Comparison of ENCODE assay signal across 26 cellular contexts in the genomic region with DNA sequence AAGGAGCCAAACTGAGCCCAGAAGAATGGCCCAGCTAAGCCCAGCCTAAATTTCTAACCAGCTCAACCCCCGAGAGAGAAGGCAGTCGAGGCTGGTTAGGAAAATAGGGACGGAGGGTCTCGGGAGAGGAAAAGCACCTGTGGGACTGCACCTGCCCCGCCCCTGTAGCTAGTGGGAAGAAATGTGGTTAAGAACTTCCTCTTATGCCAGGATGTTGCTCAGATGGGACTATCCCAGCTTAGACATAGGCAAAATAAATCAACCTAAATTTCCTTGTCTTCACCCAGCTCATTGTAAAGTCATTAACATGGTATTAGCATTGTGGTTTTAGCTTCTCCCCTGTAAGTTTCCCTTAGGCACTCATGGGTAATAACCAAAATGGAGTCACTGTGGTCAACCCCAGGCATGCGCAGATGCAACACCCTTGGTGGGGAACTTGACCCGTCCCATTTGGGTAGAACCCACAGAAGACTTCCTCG.
DNase-seq lines count a peak whose midpoint lies in the region; ATAC-seq, FAIRE-seq and TF ChIP-seq lines count a peak whose summit lies in the region.
"Had no signal": no experiment of that assay in that cellular context is flagged by ENCODE, and none has a peak within 500 bp of the region (broad histone marks: within the 10 kb centered on the region; RNA-seq: fewer than 3 reads in every experiment).

No MANE protein-coding gene starts in this region.

- peak; percentile 88 for ATAC-seq in stimulated activated naive CD8-positive, alpha-beta T cell treated with anti-CD3 and anti-CD28 coated beads, Interleukin-15, amount 100 ng/mL, for 72 hours
- ATAC-seq: body of pancreas, HCT116, upper lobe of right lung had no signal

- no peak overlapping the region for H3K4ac ChIP-seq in H1 (replicated peaks; ENCODE audit: insufficient read length, low read depth, low read length)

- H3K27me3 ChIP-seq in H1 (replicated peaks in 1 of 4; ENCODE audit: control insufficient read depth in 3 of 4, extremely low read depth in 1 of 4, insufficient read depth in 3 of 4, low read length in 3 of 4) (no peaks in the 10 kb centered on the region), transverse colon (no peaks in the 10 kb centered on the region)
- H3K27me3 ChIP-seq: body of pancreas, sigmoid colon, upper lobe of right lung had no signal

- TF ChIP-seq POLR2A in H1 (IDR thresholded peaks at IDR 0.05; ENCODE audit: control extremely low read depth in 1 of 2, low read depth in 2 of 2, low read length in 2 of 2), result no peak
- no peak for TF ChIP-seq POLR2A in transverse colon (IDR thresholded peaks at IDR 0.05)

- no peak overlapping the region for H4K5ac ChIP-seq in H1 (ENCODE audit: insufficient read length, low read depth, low read length)

- peak overlapping the region; percentile 31 for H3K4me3 Mint-ChIP-seq in activated naive CD4-positive, alpha-beta T cell treated with anti-CD3 and anti-CD28 coated beads, Interleukin-2, amount 50 U/mL, for 24 hours
- H3K4me3 Mint-ChIP-seq in stimulated activated naive CD8-positive, alpha-beta T cell treated with anti-CD3 and anti-CD28 coated beads, Interleukin-15, amount 100 ng/mL, for 72 hours, result peak overlapping the region in 1 of 2 donors; percentile 29
- H3K4me3 Mint-ChIP-seq in nephron progenitor cell, result no peak overlapping the region
- H3K4me3 Mint-ChIP-seq: mesothelial cell of epicardium had no signal

- no peak overlapping the region for H3K9ac ChIP-seq in H1 (replicated peaks in 1 of 4; ENCODE audit: extremely low read depth in 1 of 4, low read depth in 3 of 4, low read length in 3 of 4)

- H3K4me3 ChIP-seq in OCI-LY7 (ENCODE audit: low read depth, low read length, poor library complexity, severe bottlenecking), result no peak overlapping the region
- H3K4me3 ChIP-seq in H1 (ENCODE audit: extremely low read depth in 1 of 4, insufficient read depth in 2 of 4, low read depth in 3 of 4, low read length in 4 of 4), result no peak overlapping the region
- H3K4me3 ChIP-seq in transverse colon, result no peak overlapping the region
- H3K4me3 ChIP-seq: body of pancreas, sigmoid colon, upper lobe of right lung had no signal

- POLR2A ChIA-PET in OCI-LY7 (lab: Charles Lee) (interaction anchor here (0.7 kb wide), 1 partner anchor 52 kb away, joined by 3 read pairs; no protein-coding TSS in a partner anchor), H1 (lab: Charles Lee; ENCODE audit: partially characterized antibody) (interaction anchor here (0.9 to 4.7 kb wide), 5 partner anchors 8 to 157 kb away, joined by 3 to 36 read pairs (median 18); partner anchors contain the start of genes ZNF595 and ZNF718)

- H2AFZ ChIP-seq in OCI-LY7 (ENCODE audit: low read length) (no peak overlapping the region), H1 (ENCODE audit: low read length) (no peak overlapping the region)

- H2BK20ac ChIP-seq in H1 (ENCODE audit: low read length), result no peak overlapping the region

- H3K4me1 Mint-ChIP-seq in activated naive CD4-positive, alpha-beta T cell treated with anti-CD3 and anti-CD28 coated beads, Interleukin-2, amount 50 U/mL, for 24 hours, result peaks cover 50% of the 10 kb centered on the region
- peaks cover 12% of the 10 kb centered on the region for H3K4me1 Mint-ChIP-seq in stimulated activated naive CD8-positive, alpha-beta T cell treated with anti-CD3 and anti-CD28 coated beads, Interleukin-15, amount 100 ng/mL, for 72 hours
- no peaks in the 10 kb centered on the region for H3K4me1 Mint-ChIP-seq in nephron progenitor cell

- peaks cover 12% of the 10 kb centered on the region for H3K36me3 ChIP-seq in OCI-LY7 (ENCODE audit: insufficient read depth, low read length)
- peaks cover 0 to 3% (median 0%) of the 10 kb centered on the region in 4 experiments; a peak in 3 of 8 replicates for H3K36me3 ChIP-seq in H1 (ENCODE audit: control insufficient read depth in 2 of 4, insufficient read depth in 4 of 4, low read length in 3 of 4)
- H3K36me3 ChIP-seq in transverse colon, result no peaks in the 10 kb centered on the region
- H3K36me3 ChIP-seq: sigmoid colon, upper lobe of right lung had no signal

- H3K36me3 Mint-ChIP-seq in activated naive CD4-positive, alpha-beta T cell treated with anti-CD3 and anti-CD28 coated beads, Interleukin-2, amount 50 U/mL, for 24 hours, result peaks cover 19% of the 10 kb centered on the region
- H3K36me3 Mint-ChIP-seq in nephron progenitor cell (ENCODE audit: low read depth), result peaks cover 84% of the 10 kb centered on the region

- peaks cover 17% of the 10 kb centered on the region for H3K9me3 Mint-ChIP-seq in activated naive CD4-positive, alpha-beta T cell treated with anti-CD3 and anti-CD28 coated beads, Interleukin-2, amount 50 U/mL, for 24 hours
- H3K9me3 Mint-ChIP-seq in stimulated activated naive CD8-positive, alpha-beta T cell treated with anti-CD3 and anti-CD28 coated beads, Interleukin-15, amount 100 ng/mL, for 72 hours, result peaks cover 19 to 55% of the 10 kb centered on the region in 2 donors
- peaks cover 96% of the 10 kb centered on the region for H3K9me3 Mint-ChIP-seq in nephron progenitor cell

- H3K79me2 ChIP-seq in OCI-LY7 (ENCODE audit: insufficient read depth, low read depth, low read length), result no peaks in the 10 kb centered on the region
- peaks cover 5 to 33% of the 10 kb centered on the region in 2 experiments for H3K79me2 ChIP-seq in H1 (ENCODE audit: control insufficient read depth in 1 of 2, insufficient read depth in 2 of 2, low read length in 2 of 2)

- peaks cover 23% of the 10 kb centered on the region; the same call in 1 of the 2 replicates for H3K9me3 ChIP-seq in OCI-LY7 (ENCODE audit: low read length)
- peaks cover 11% of the 10 kb centered on the region in 2 experiments for H3K9me3 ChIP-seq in H1 (ENCODE audit: insufficient read depth in 2 of 2, low read depth in 1 of 2, low read length in 1 of 2)
- H3K9me3 ChIP-seq in transverse colon, result no peaks in the 10 kb centered on the region
- H3K9me3 ChIP-seq: body of pancreas had no signal

- TF ChIP-seq EP300 in H1 (IDR thresholded peaks at IDR 0.05; ENCODE audit: borderline replicate concordance in 1 of 2, low read depth in 2 of 2, low read length in 2 of 2) (no peak), transverse colon (IDR thresholded peaks at IDR 0.05; ENCODE audit: low read depth) (no peak)

- H2BK15ac ChIP-seq in H1 (ENCODE audit: low read length), result no peak overlapping the region

- no peaks in the 10 kb centered on the region for H4K20me1 ChIP-seq in OCI-LY7 (ENCODE audit: insufficient read depth, low read length)
- peaks cover 4 to 8% of the 10 kb centered on the region in 2 experiments for H4K20me1 ChIP-seq in H1 (replicated peaks in 1 of 2; ENCODE audit: control insufficient read depth in 1 of 2, insufficient read depth in 2 of 2, low read length in 2 of 2)

- H3K9me2 ChIP-seq in OCI-LY7 (ENCODE audit: insufficient read depth, low read length), result no peaks in the 10 kb centered on the region

- no peak overlapping the region for H3K27ac Mint-ChIP-seq in activated naive CD4-positive, alpha-beta T cell treated with anti-CD3 and anti-CD28 coated beads, Interleukin-2, amount 50 U/mL, for 24 hours
- H3K27ac Mint-ChIP-seq in stimulated activated naive CD8-positive, alpha-beta T cell treated with anti-CD3 and anti-CD28 coated beads, Interleukin-15, amount 100 ng/mL, for 72 hours, result no peak overlapping the region
- H3K27ac Mint-ChIP-seq in nephron progenitor cell, result no peak overlapping the region
- H3K27ac Mint-ChIP-seq: mesothelial cell of epicardium had no signal

- H3K18ac ChIP-seq in H1 (ENCODE audit: extremely low read depth, low read length), result no peak overlapping the region

- H2BK5ac ChIP-seq in H1 (ENCODE audit: low read depth, low read length), result no peak overlapping the region

- no peak overlapping the region for H4K91ac ChIP-seq in H1 (replicated peaks; ENCODE audit: insufficient read length, low read length)

- H3K14ac ChIP-seq in H1 (ENCODE audit: insufficient read length), result no peak overlapping the region

- no peak for TF ChIP-seq RAD21 in H1 (IDR thresholded peaks at IDR 0.05 in 1 of 2, conservative IDR thresholded peaks at IDR 0.05 in 1 of 2; ENCODE audit: low read depth in 2 of 2, low read length in 2 of 2)

- H2BK12ac ChIP-seq in H1 (ENCODE audit: low read depth, low read length), result 0 out of 2 replicates have a peak overlapping the region, but pooled peaks have one; percentile 5

- H3K4me1 ChIP-seq in OCI-LY7 (ENCODE audit: insufficient read depth, low read length, poor library complexity, severe bottlenecking) (peaks cover 17% of the 10 kb centered on the region), H1 (replicated peaks in 1 of 4; ENCODE audit: control insufficient read depth in 3 of 4, insufficient read depth in 4 of 4, low read length in 3 of 4) (peaks cover 2 to 5% (median 5%) of the 10 kb centered on the region in 4 experiments; a peak in 5 of 7 replicates), transverse colon (peaks cover 0 to 8% (median 2%) of the 10 kb centered on the region in 4 donors)
- H3K4me1 ChIP-seq: upper lobe of right lung had no signal

- H4K8ac ChIP-seq in H1 (ENCODE audit: extremely low read depth, insufficient read depth, low read length), result no peak overlapping the region

- no TSS peak for BruUV-seq in OCI-LY7 (replicated peaks; lab: Mats Ljungman, UMichigan)

- H2BK120ac ChIP-seq in H1 (replicated peaks; ENCODE audit: low read depth, low read length), result no peak overlapping the region

- in situ Hi-C loops in transverse colon (cut with MboI; ENCODE audit: low pct_ligation_motif_present in 1 of 4, low pct_unique_long_range_greater_than_20kb in 1 of 4, low sequenced_read_pairs in 3 of 4), result no loop called here

- peaks cover 3% of the 10 kb centered on the region for H3K79me1 ChIP-seq in H1 (ENCODE audit: low read depth, low read length)

- DNase-seq in activated naive CD4-positive, alpha-beta T cell (lab: John Stamatoyannopoulos, UW), result no peak
- DNase-seq in OCI-LY7 (ENCODE audit: low spot score) (peak; percentile 31), H1 (ENCODE audit: low read depth in 1 of 2, low spot score in 2 of 2) (no peak), nephron progenitor cell (no peak), NK-92 (lab: John Stamatoyannopoulos, UW; ENCODE audit: unreplicated experiment) (no peak), transverse colon (no peak)
- peak; percentile 29 to 79 for DNase-seq in stimulated activated naive CD8-positive, alpha-beta T cell treated with anti-CD3 and anti-CD28 coated beads, Interleukin-15, amount 100 ng/mL, for 72 hours
- DNase-seq: ACHN; activated CD8-positive, alpha-beta memory T cell treated with anti-CD3 and anti-CD28 coated beads for 24 hours; activated effector memory CD4-positive, alpha-beta T cell treated with Interleukin-2 at 50 U/mL for 16 hours; body of pancreas; dermis blood vessel endothelial cell; glutamatergic neuron; islet precursor cell; NCI-H1048; NCI-H2171 treated with DMSO at 0.1 percent for 48 hours; occipital lobe; SIG-M5; sigmoid colon; stimulated activated CD4-positive, alpha-beta T cell treated with anti-CD3 and anti-CD28 coated beads, Interleukin-4, amount 100 ng/mL, for 4 hours; upper lobe of right lung had no signal

- H2AK5ac ChIP-seq in H1 (ENCODE audit: low read depth, low read length), result no peak overlapping the region

- H3K23me2 ChIP-seq in H1 (ENCODE audit: low read depth, low read length), result peaks cover 16% of the 10 kb centered on the region; the same call in 1 of the 2 replicates

- peak overlapping the region; percentile 18 for H3K4me2 ChIP-seq in OCI-LY7 (ENCODE audit: low read length)
- H3K4me2 ChIP-seq in H1 (ENCODE audit: insufficient read depth in 1 of 2, low read depth in 2 of 2, low read length in 2 of 2), result no peak overlapping the region

- FAIRE-seq in H1 (lab: Jason Lieb, UNC), result no peak
- FAIRE-seq: G401.6, TTC549 had no signal

- 87% methylated on average over 8 of the region's 8 CpGs; no CpG with 5 or more reads in 1 of the 2 experiments for WGBS in H1 (ENCODE audit: extremely low coverage in 1 of 2, insufficient coverage in 1 of 2, insufficient read length in 1 of 2, insufficient replicate concordance in 2 of 2, low coverage in 1 of 2, low lambda C conversion rate in 2 of 2, missing lambda C conversion rate in 1 of 2), 2 experiments
- 85 to 100% methylated on average over 2 to 8 of the region's 8 CpGs for WGBS in transverse colon (ENCODE audit: low coverage in 1 of 2), 2 donors

- H3K27me3 Mint-ChIP-seq in activated naive CD4-positive, alpha-beta T cell treated with anti-CD3 and anti-CD28 coated beads, Interleukin-2, amount 50 U/mL, for 24 hours, result peaks cover 5% of the 10 kb centered on the region
- H3K27me3 Mint-ChIP-seq in stimulated activated naive CD8-positive, alpha-beta T cell treated with anti-CD3 and anti-CD28 coated beads, Interleukin-15, amount 100 ng/mL, for 72 hours, result no peaks in the 10 kb centered on the region
- H3K27me3 Mint-ChIP-seq in nephron progenitor cell (ENCODE audit: low read depth, poor library complexity), result peaks cover 9% of the 10 kb centered on the region

- CTCF ChIA-PET in OCI-LY7 (lab: Charles Lee; ENCODE audit: unreplicated experiment) (no interaction called here), H1 (lab: Charles Lee; ENCODE audit: partially characterized antibody) (interaction anchor here (0.8 to 3.9 kb wide), 3 partner anchors 10 to 142 kb away, joined by 3 to 15 read pairs (median 3); no protein-coding TSS in a partner anchor)

- intact Hi-C loops in OCI-LY7 (cut with micrococcal nuclease; ENCODE audit: unreplicated experiment), result no loop called here
- intact Hi-C loops in transverse colon (cut with DNase I; ENCODE audit: low total_unique reads), result no loop called here

- no peak overlapping the region for H3K23ac ChIP-seq in H1 (ENCODE audit: insufficient read length)

- no peak overlapping the region for H3K56ac ChIP-seq in H1 (replicated peaks; ENCODE audit: insufficient read length, low read depth, low read length)

- H3K27ac ChIP-seq in OCI-LY7 (ENCODE audit: low read depth, low read length, poor library complexity, severe bottlenecking), result peak overlapping the region; percentile 23
- H3K27ac ChIP-seq in H1 (ENCODE audit: low read depth, low read length), result no peak overlapping the region
- H3K27ac ChIP-seq in transverse colon, result no peak overlapping the region
- H3K27ac ChIP-seq: body of pancreas, sigmoid colon, upper lobe of right lung had no signal

- TF ChIP-seq CTCF in OCI-LY7 (conservative IDR thresholded peaks at IDR 0.05; ENCODE audit: low read length), result no peak
- TF ChIP-seq CTCF in H1 (IDR thresholded peaks at IDR 0.05; ENCODE audit: control extremely low read depth in 1 of 3, insufficient read depth in 1 of 3, low read depth in 1 of 3, low read length in 3 of 3), result no peak
- no peak for TF ChIP-seq CTCF in nephron progenitor cell (IDR thresholded peaks at IDR 0.05)
- no peak for TF ChIP-seq CTCF in transverse colon (IDR thresholded peaks at IDR 0.05)

Comparison
In these comparisons a context has a peak if more than half of its experiments do, and no peak if none do; other contexts are left out.
1. DNase-seq: peak in OCI-LY7 (single experiment) and stimulated activated naive CD8-positive, alpha-beta T cell treated with anti-CD3 and anti-CD28 coated beads, Interleukin-15, amount 100 ng/mL, for 72 hours (2 of 2); none in activated naive CD4-positive, alpha-beta T cell (0 of 4), H1 (0 of 2), nephron progenitor cell (single experiment), NK-92 (single experiment) and transverse colon (single experiment).